Comparison of ENCODE assay signal across 8 cellular contexts in genomic region chr9:121545875-121546423, GRCh38. TPM values are rescaled to one million over a fixed set of nuclear protein-coding genes. Genes with fewer than 3 reads are reported as not detected.
A peak's percentile ranks its signal among the peaks of the same experiment; 100 is the strongest.
DNase-seq lines count a peak whose midpoint lies in the region; ATAC-seq and TF ChIP-seq lines count a peak whose summit lies in the region.

No MANE protein-coding gene starts in this region.

- H2AFZ ChIP-seq in hepatocyte, result peak overlapping the region; percentile 65

- H3K27me3 ChIP-seq in ascending aorta (no peaks in the 10 kb centered on the region), hepatocyte (no peaks in the 10 kb centered on the region), gastrocnemius medialis (no peaks in the 10 kb centered on the region)

- peak overlapping the region; percentile 64 for H3K4me2 ChIP-seq in hepatocyte

- DNase-seq in G401 (ENCODE audit: low spot score), result peak; percentile 95
- DNase-seq in HFFc6, result peak; percentile 86
- DNase-seq in NCI-H1417 treated with DMSO at 0.1 percent for 48 hours (lab: John Stamatoyannopoulos, UW), result peak; percentile 76
- DNase-seq in T-helper 1 cell, result peak in 4 of 5 donors; percentile 34 to 57 (median 46)
- peak; percentile 83 to 98 for DNase-seq in ascending aorta (ENCODE audit: low spot score in 2 of 2)
- DNase-seq in hepatocyte (ENCODE audit: low spot score), result peak; percentile 97
- DNase-seq in gastrocnemius medialis, result peak; percentile 86 to 92

- no peaks in the 10 kb centered on the region for H3K4me1 Mint-ChIP-seq in HFFc6 (ENCODE audit: low read depth)

- H3K4me3 ChIP-seq in ascending aorta (peak overlapping the region; percentile 27 to 44), hepatocyte (no peak overlapping the region), gastrocnemius medialis (peak overlapping the region; percentile 10 to 40 (median 35))

- no peaks in the 10 kb centered on the region for H3K36me3 Mint-ChIP-seq in HFFc6 (ENCODE audit: low read depth)

- H4K20me1 ChIP-seq in hepatocyte (ENCODE audit: insufficient read depth, poor library complexity, severe bottlenecking), result no peaks in the 10 kb centered on the region

- in situ Hi-C loops in G401 (cut with HindIII; ENCODE audit: low sequenced_read_pairs), result loop anchor here (10.0 kb wide), 1 partner anchor 111 kb away; no protein-coding TSS in a partner anchor
- in situ Hi-C loops in gastrocnemius medialis (cut with MboI; ENCODE audit: low sequenced_read_pairs in 4 of 4), result loop anchor here (5.0 to 25.0 kb wide), 7 partner anchors 141 to 816 kb away; partner anchors contain the start of gene PTGS1 (in 1 of the 4)

- peak overlapping the region; percentile 41; the same call in 1 of the 2 replicates for H3K4me3 Mint-ChIP-seq in HFFc6

- intact Hi-C loops in ascending aorta (cut with DNase I) (loop anchor here (1.0 to 2.0 kb wide), 2 partner anchors 141 to 447 kb away; no protein-coding TSS in a partner anchor), gastrocnemius medialis (cut with DNase I; ENCODE audit: low total_unique reads) (loop anchor here (2.0 to 10.0 kb wide), 6 partner anchors 53 to 799 kb away; no protein-coding TSS in a partner anchor)

- 4% methylated on average over 20 of the region's 27 CpGs for WGBS in hepatocyte (ENCODE audit: low lambda C conversion rate, missing lambda C conversion rate)

- H3K9me3 Mint-ChIP-seq in HFFc6, result no peaks in the 10 kb centered on the region

- peaks cover 13% of the 10 kb centered on the region for H3K27me3 Mint-ChIP-seq in HFFc6 (ENCODE audit: insufficient read depth)

- no peaks in the 10 kb centered on the region for H3K79me2 ChIP-seq in hepatocyte

- H3K9me2 ChIP-seq in hepatocyte (replicated peaks; ENCODE audit: insufficient read depth), result no peaks in the 10 kb centered on the region

- H3K27ac ChIP-seq in ascending aorta, result no peak overlapping the region
- H3K27ac ChIP-seq in hepatocyte, result no peak overlapping the region
- H3K27ac ChIP-seq in gastrocnemius medialis, result peak overlapping the region in 1 of 4 donors; percentile 34

- TF ChIP-seq CTCF in HFFc6 (IDR thresholded peaks at IDR 0.05) (peak; percentile 96), ascending aorta (IDR thresholded peaks at IDR 0.05) (peak; percentile 95 to 96 (median 95)), hepatocyte (IDR thresholded peaks at IDR 0.05; ENCODE audit: poor library complexity) (peak; percentile 99), gastrocnemius medialis (IDR thresholded peaks at IDR 0.05 in 4 of 5, conservative IDR thresholded peaks at IDR 0.05 in 1 of 5) (peak; percentile 80 to 98 (median 96))

- peak; percentile 81 to 82 for ATAC-seq in gastrocnemius medialis
- ATAC-seq in GM18858 (IDR thresholded peaks at IDR 0.05; ENCODE audit: unreplicated experiment), result no peak

- H3K4me1 ChIP-seq in ascending aorta, result peaks cover 4 to 7% of the 10 kb centered on the region in 2 donors
- peaks cover 7% of the 10 kb centered on the region for H3K4me1 ChIP-seq in hepatocyte (ENCODE audit: insufficient read depth)
- peaks cover 0 to 9% of the 10 kb centered on the region in 2 donors for H3K4me1 ChIP-seq in gastrocnemius medialis

- H3K27ac Mint-ChIP-seq in HFFc6, result peak overlapping the region; percentile 33; the same call in 1 of the 2 replicates

- no peaks in the 10 kb centered on the region for H3K36me3 ChIP-seq in ascending aorta
- no peaks in the 10 kb centered on the region for H3K36me3 ChIP-seq in hepatocyte (replicated peaks; ENCODE audit: insufficient read depth, low read depth)
- no peaks in the 10 kb centered on the region for H3K36me3 ChIP-seq in gastrocnemius medialis

- no peak for TF ChIP-seq POLR2A in gastrocnemius medialis (IDR thresholded peaks at IDR 0.05)

- H3K9me3 ChIP-seq in ascending aorta (no peaks in the 10 kb centered on the region), hepatocyte (ENCODE audit: low read depth) (no peaks in the 10 kb centered on the region), gastrocnemius medialis (no peaks in the 10 kb centered on the region)

RNA-seq across cellular contexts. Expression of gene GGTA1, which starts 46.3 kb away (rescaled TPM):
- total RNA-seq in G401 (2014; rRNA removed; shearing (Covaris generic)), result not detected in 2 replicates
- total RNA-seq in HFFc6 (2021; fragmentation: NEBNext Ultra II Directional; extraction: Animal tissue kit (Norgen Biotek cat#: 25700)), result not detected
- 2.6 TPM for total RNA-seq in ascending aorta
- 0.07 and 0.72 TPM in 2 replicates for total RNA-seq in hepatocyte
- polyA plus RNA-seq in hepatocyte, result 0.77 and 0.95 TPM in 2 replicates
- 10 to 100 TPM in 1 of 4 donors, 1 to 10 TPM in 3; 1.4 to 11.7 (median 3.5) TPM for total RNA-seq in gastrocnemius medialis

Comparison
In these comparisons a context has a peak if more than half of its experiments do, and no peak if none do; other contexts are left out.
1. DNase-seq: peak in every context shown above with its lines; median percentile 97 in hepatocyte; 95 in G401; 90 in ascending aorta; 89 in gastrocnemius medialis; 86 in HFFc6; 76 in NCI-H1417 treated with DMSO at 0.1 percent for 48 hours; 46 in T-helper 1 cell.